In the genomic region with DNA sequence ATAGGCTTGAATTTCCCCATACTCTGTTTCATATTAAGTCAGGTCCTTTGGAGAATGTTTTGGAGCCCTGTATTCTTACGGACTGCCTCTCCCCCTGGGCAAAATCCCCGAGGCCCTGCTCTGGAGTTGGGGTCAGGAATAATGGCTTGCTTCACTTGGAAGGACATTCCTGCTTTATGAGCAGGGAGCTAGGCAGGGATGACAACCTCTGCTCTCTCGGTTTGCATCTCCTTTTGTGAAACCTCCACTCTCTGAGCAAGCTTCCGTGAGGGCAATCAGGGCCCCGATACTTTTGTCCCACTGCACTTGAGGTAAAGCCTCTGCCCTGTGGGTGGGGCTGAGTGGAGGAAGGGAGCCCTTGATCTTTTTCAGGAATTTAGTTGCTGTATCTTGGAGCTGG, we compare ENCODE assay signal across 28 cellular contexts. TPM values are rescaled to one million over a fixed set of nuclear protein-coding genes. Genes with fewer than 3 reads are reported as not detected.
DNase-seq lines count a peak whose midpoint lies in the region; ATAC-seq, FAIRE-seq and TF ChIP-seq lines count a peak whose summit lies in the region.
"Had no signal": no experiment of that assay in that cellular context is flagged by ENCODE, and none has a peak within 500 bp of the region (broad histone marks: within the 10 kb centered on the region; RNA-seq: fewer than 3 reads in every experiment).

No MANE protein-coding gene starts in this region.

- FAIRE-seq in GM12891 (lab: Jason Lieb, UNC) = no peak
- FAIRE-seq: A549, GM12892, GM19239, H1 had no signal

- H3K9me3 Mint-ChIP-seq in activated CD8-positive, alpha-beta T cell treated with anti-CD3 and anti-CD28 coated beads, Interleukin-2, amount 10 ng/mL, durations not matched to agents 7 days and 5 days (ENCODE audit: insufficient read depth) = no peaks in the 10 kb centered on the region
- no peaks in the 10 kb centered on the region for H3K9me3 Mint-ChIP-seq in activated CD8-positive, alpha-beta T cell treated with anti-CD3 and anti-CD28 coated beads for 36 hours
- peaks cover 6% of the 10 kb centered on the region for H3K9me3 Mint-ChIP-seq in osteocyte (ENCODE audit: unreplicated experiment)
- H3K9me3 Mint-ChIP-seq: CD4-positive, alpha-beta T cell; CD8-positive, alpha-beta memory T cell; H9 had no signal

- POLR2A ChIA-PET in activated CD8-positive, alpha-beta T cell treated with anti-CD3 and anti-CD28 coated beads, Interleukin-2, amount 10 ng/mL, durations not matched to agents 7 days and 5 days (lab: Charles Lee) = interaction anchor here (2.1 kb wide), 1 partner anchor 9 kb away, joined by 6 read pairs; no protein-coding TSS in a partner anchor
- POLR2A ChIA-PET in activated CD8-positive, alpha-beta T cell treated with anti-CD3 and anti-CD28 coated beads for 36 hours (lab: Charles Lee) = no interaction called here

- H3K4me1 ChIP-seq in esophagus muscularis mucosa = no peaks in the 10 kb centered on the region
- H3K4me1 ChIP-seq: A549; BE2C; BLaER1 treated with 17β-estradiol and CSF1 and Interleukin-3, amounts not matched to agents 10 nM and 100 nM had no signal

- H3K9me3 ChIP-seq in esophagus muscularis mucosa = no peaks in the 10 kb centered on the region
- H3K9me3 ChIP-seq: A549, BE2C had no signal

- no peak for ATAC-seq in activated CD8-positive, alpha-beta T cell treated with anti-CD3 and anti-CD28 coated beads, Interleukin-2, amount 10 ng/mL, durations not matched to agents 7 days and 5 days
- no peak for ATAC-seq in activated CD8-positive, alpha-beta T cell treated with anti-CD3 and anti-CD28 coated beads for 36 hours
- ATAC-seq: A549, HCT116 had no signal

- no peak overlapping the region for H3K27ac Mint-ChIP-seq in activated CD8-positive, alpha-beta T cell treated with anti-CD3 and anti-CD28 coated beads, Interleukin-2, amount 10 ng/mL, durations not matched to agents 7 days and 5 days
- no peak overlapping the region for H3K27ac Mint-ChIP-seq in activated CD8-positive, alpha-beta T cell treated with anti-CD3 and anti-CD28 coated beads for 36 hours
- H3K27ac Mint-ChIP-seq in osteocyte (ENCODE audit: unreplicated experiment) = no peak overlapping the region
- H3K27ac Mint-ChIP-seq: CD4-positive, alpha-beta T cell; H9 had no signal

- TF ChIP-seq POLR2A in esophagus muscularis mucosa (IDR thresholded peaks at IDR 0.05; ENCODE audit: low read depth) = no peak
- no peak for TF ChIP-seq POLR2A in GM12891 (IDR thresholded peaks at IDR 0.05; ENCODE audit: low read depth, low read length)

- TF ChIP-seq EP300 in esophagus muscularis mucosa (IDR thresholded peaks at IDR 0.05) = no peak

- no peaks in the 10 kb centered on the region for H3K27me3 ChIP-seq in esophagus muscularis mucosa
- H3K27me3 ChIP-seq: BE2C; BLaER1 treated with 17β-estradiol and CSF1 and Interleukin-3, amounts not matched to agents 10 nM and 100 nM had no signal

- CTCF ChIA-PET in activated CD8-positive, alpha-beta T cell treated with anti-CD3 and anti-CD28 coated beads, Interleukin-2, amount 10 ng/mL, durations not matched to agents 7 days and 5 days (lab: Charles Lee) = no interaction called here
- CTCF ChIA-PET in activated CD8-positive, alpha-beta T cell treated with anti-CD3 and anti-CD28 coated beads for 36 hours (lab: Charles Lee) = interaction anchor here (1.6 kb wide), 1 partner anchor 29 kb away, joined by 4 read pairs; no protein-coding TSS in a partner anchor

- TF ChIP-seq CTCF in activated CD8-positive, alpha-beta T cell treated with anti-CD3 and anti-CD28 coated beads for 36 hours (IDR thresholded peaks at IDR 0.05) = no peak
- TF ChIP-seq CTCF in esophagus muscularis mucosa (IDR thresholded peaks at IDR 0.05) = no peak
- TF ChIP-seq CTCF in osteocyte (IDR thresholded peaks at IDR 0.05) = no peak

- no peaks in the 10 kb centered on the region for H3K27me3 Mint-ChIP-seq in activated CD8-positive, alpha-beta T cell treated with anti-CD3 and anti-CD28 coated beads, Interleukin-2, amount 10 ng/mL, durations not matched to agents 7 days and 5 days (ENCODE audit: low read depth)
- no peaks in the 10 kb centered on the region for H3K27me3 Mint-ChIP-seq in activated CD8-positive, alpha-beta T cell treated with anti-CD3 and anti-CD28 coated beads for 36 hours
- no peaks in the 10 kb centered on the region for H3K27me3 Mint-ChIP-seq in osteocyte (ENCODE audit: unreplicated experiment)
- H3K27me3 Mint-ChIP-seq: CD4-positive, alpha-beta T cell had no signal

- peak; percentile 10 for DNase-seq in activated CD8-positive, alpha-beta T cell treated with anti-CD3 and anti-CD28 coated beads, Interleukin-2, amount 10 ng/mL, durations not matched to agents 7 days and 5 days
- no peak for DNase-seq in activated CD8-positive, alpha-beta T cell treated with anti-CD3 and anti-CD28 coated beads for 36 hours
- DNase-seq in esophagus muscularis mucosa (ENCODE audit: extremely low spot score) = peak; percentile 17
- DNase-seq in osteocyte (ENCODE audit: extremely low spot score, unreplicated experiment) = peak; percentile 65
- no peak for DNase-seq in HuH-7 (ENCODE audit: low spot score)
- no peak for DNase-seq in 8988T
- DNase-seq in COLO829 (ENCODE audit: low spot score) = no peak
- DNase-seq in GM12891 (ENCODE audit: insufficient read length, low spot score) = no peak
- DNase-seq: ACHN; AML-193; BE2C; Calu3; CD4-positive, alpha-beta T cell; CD8-positive, alpha-beta memory T cell; COR-L47; DMS53; DMS79 treated with DMSO at 0.1 percent for 48 hours; GF-D8; GM23248; H9 had no signal

- peaks cover 7% of the 10 kb centered on the region for H3K4me1 Mint-ChIP-seq in activated CD8-positive, alpha-beta T cell treated with anti-CD3 and anti-CD28 coated beads, Interleukin-2, amount 10 ng/mL, durations not matched to agents 7 days and 5 days (ENCODE audit: low read depth)
- H3K4me1 Mint-ChIP-seq in activated CD8-positive, alpha-beta T cell treated with anti-CD3 and anti-CD28 coated beads for 36 hours (ENCODE audit: low read depth) = peaks cover 6% of the 10 kb centered on the region
- no peaks in the 10 kb centered on the region for H3K4me1 Mint-ChIP-seq in osteocyte (ENCODE audit: unreplicated experiment)
- H3K4me1 Mint-ChIP-seq: CD14-positive monocyte, H9 had no signal

- H3K4me3 Mint-ChIP-seq in activated CD8-positive, alpha-beta T cell treated with anti-CD3 and anti-CD28 coated beads, Interleukin-2, amount 10 ng/mL, durations not matched to agents 7 days and 5 days = no peak overlapping the region
- no peak overlapping the region for H3K4me3 Mint-ChIP-seq in activated CD8-positive, alpha-beta T cell treated with anti-CD3 and anti-CD28 coated beads for 36 hours
- H3K4me3 Mint-ChIP-seq in osteocyte (ENCODE audit: unreplicated experiment) = no peak overlapping the region
- H3K4me3 Mint-ChIP-seq: CD14-positive monocyte; CD4-positive, alpha-beta T cell; CD8-positive, alpha-beta memory T cell; H9 had no signal

- H3K36me3 Mint-ChIP-seq in activated CD8-positive, alpha-beta T cell treated with anti-CD3 and anti-CD28 coated beads, Interleukin-2, amount 10 ng/mL, durations not matched to agents 7 days and 5 days (ENCODE audit: low read depth) = peaks cover 46% of the 10 kb centered on the region
- peaks cover 14% of the 10 kb centered on the region for H3K36me3 Mint-ChIP-seq in activated CD8-positive, alpha-beta T cell treated with anti-CD3 and anti-CD28 coated beads for 36 hours (ENCODE audit: low read depth)
- peaks cover 26% of the 10 kb centered on the region for H3K36me3 Mint-ChIP-seq in osteocyte (ENCODE audit: unreplicated experiment)

- WGBS in esophagus muscularis mucosa = 97% methylated on average over 4 of the region's 5 CpGs

- H3K4me3 ChIP-seq in esophagus muscularis mucosa = no peak overlapping the region
- H3K4me3 ChIP-seq: A549; BLaER1 treated with 17β-estradiol and CSF1 and Interleukin-3, amounts not matched to agents 10 nM and 100 nM; GM23248 had no signal

- H3K27ac ChIP-seq in esophagus muscularis mucosa (replicated peaks in 1 of 4) = no peak overlapping the region
- H3K27ac ChIP-seq: 22Rv1; A549; BLaER1 treated with 17β-estradiol and CSF1 and Interleukin-3, amounts not matched to agents 10 nM and 100 nM; GM23248 had no signal

- peaks cover 26 to 79% (median 46%) of the 10 kb centered on the region in 4 donors for H3K36me3 ChIP-seq in esophagus muscularis mucosa

- intact Hi-C loops in activated CD8-positive, alpha-beta T cell treated with anti-CD3 and anti-CD28 coated beads for 36 hours (cut with micrococcal nuclease) = no loop called here
- intact Hi-C loops in esophagus muscularis mucosa (cut with DNase I) = no loop called here

RNA-seq across cellular contexts. Expression of gene OS9, which starts 19.3 kb away (rescaled TPM):
- total RNA-seq in activated CD8-positive, alpha-beta T cell treated with anti-CD3 and anti-CD28 coated beads, Interleukin-2, amount 10 ng/mL, durations not matched to agents 7 days and 5 days = 100 to 1,000 TPM; 100 to 107 TPM
- total RNA-seq in activated CD8-positive, alpha-beta T cell treated with anti-CD3 and anti-CD28 coated beads for 36 hours = 10 to 100 TPM; 53.0 to 56.3 TPM
- total RNA-seq in esophagus muscularis mucosa = 100 to 1,000 TPM; 139 to 223 (median 148) TPM
- 338 and 363 TPM in 2 replicates for total RNA-seq in osteocyte
- 69.5 TPM for polyA plus RNA-seq in GM12891 (2012; ENCODE audit: low read depth, missing spikeins)

RNA-seq across cellular contexts. Expression of gene AGAP2, which starts 25.3 kb away (rescaled TPM):
- total RNA-seq in activated CD8-positive, alpha-beta T cell treated with anti-CD3 and anti-CD28 coated beads, Interleukin-2, amount 10 ng/mL, durations not matched to agents 7 days and 5 days = 10 to 100 TPM; 68.6 to 72.5 TPM
- total RNA-seq in activated CD8-positive, alpha-beta T cell treated with anti-CD3 and anti-CD28 coated beads for 36 hours = 10 to 100 TPM; 22.4 TPM
- total RNA-seq in esophagus muscularis mucosa (10 to 100 TPM in 1 of 4 donors, 1 to 10 TPM in 3; 2.5 to 11.2 (median 3.6) TPM), osteocyte (2.4 and 2.6 TPM in 2 replicates)
- 6.3 TPM for polyA plus RNA-seq in GM12891 (2012; ENCODE audit: low read depth, missing spikeins)
- total RNA-seq: GM23248 had no signal
- polyA plus RNA-seq: GM23248 had no signal

RNA-seq across cellular contexts. Expression of gene TSPAN31, which starts 31.6 kb away (rescaled TPM):
- total RNA-seq in activated CD8-positive, alpha-beta T cell treated with anti-CD3 and anti-CD28 coated beads, Interleukin-2, amount 10 ng/mL, durations not matched to agents 7 days and 5 days = 10 to 100 TPM; 12.9 to 13.3 TPM
- 1 to 10 TPM; 6.9 to 7.5 TPM for total RNA-seq in activated CD8-positive, alpha-beta T cell treated with anti-CD3 and anti-CD28 coated beads for 36 hours
- total RNA-seq in esophagus muscularis mucosa = 10 to 100 TPM; 34.3 to 45.1 (median 42.1) TPM
- total RNA-seq in osteocyte = 36.2 and 37.4 TPM in 2 replicates
- polyA plus RNA-seq in GM12891 (2012; ENCODE audit: low read depth, missing spikeins) = 24.1 TPM

RNA-seq across cellular contexts. Expression of gene CDK4, which starts 38.9 kb away (rescaled TPM):
- 100 to 1,000 TPM; 132 to 146 TPM for total RNA-seq in activated CD8-positive, alpha-beta T cell treated with anti-CD3 and anti-CD28 coated beads, Interleukin-2, amount 10 ng/mL, durations not matched to agents 7 days and 5 days
- total RNA-seq in activated CD8-positive, alpha-beta T cell treated with anti-CD3 and anti-CD28 coated beads for 36 hours = 100 to 1,000 TPM; 218 to 221 TPM
- total RNA-seq in esophagus muscularis mucosa (10 to 100 TPM; 43.6 to 85.7 (median 71.3) TPM), osteocyte (137 and 142 TPM in 2 replicates)
- polyA plus RNA-seq in GM12891 (2012; ENCODE audit: low read depth, missing spikeins) = 100 TPM

RNA-seq across cellular contexts. Expression of gene MARCHF9, which starts 41.7 kb away (rescaled TPM):
- total RNA-seq in activated CD8-positive, alpha-beta T cell treated with anti-CD3 and anti-CD28 coated beads, Interleukin-2, amount 10 ng/mL, durations not matched to agents 7 days and 5 days = 10 to 100 TPM; 23.6 to 24.4 TPM
- 10 to 100 TPM; 23.4 to 24.3 TPM for total RNA-seq in activated CD8-positive, alpha-beta T cell treated with anti-CD3 and anti-CD28 coated beads for 36 hours
- total RNA-seq in esophagus muscularis mucosa (10 to 100 TPM in 2 of 4 donors, 1 to 10 TPM in 2; 5.6 to 16.9 (median 10.7) TPM), osteocyte (19.2 and 21.1 TPM in 2 replicates)
- 6.8 TPM for polyA plus RNA-seq in GM12891 (2012; ENCODE audit: low read depth, missing spikeins)

Comparison
In these comparisons a context has a peak if more than half of its experiments do, and no peak if none do; other contexts are left out.
1. DNase-seq: peak in activated CD8-positive, alpha-beta T cell treated with anti-CD3 and anti-CD28 coated beads, Interleukin-2, amount 10 ng/mL, durations not matched to agents 7 days and 5 days (single experiment), esophagus muscularis mucosa (single experiment) and osteocyte (single experiment); none in activated CD8-positive, alpha-beta T cell treated with anti-CD3 and anti-CD28 coated beads for 36 hours (single experiment), HuH-7 (single experiment), 8988T (single experiment), COLO829 (single experiment) and GM12891 (single experiment).